ENCODE assay signal across 14 cellular contexts in the genomic region with DNA sequence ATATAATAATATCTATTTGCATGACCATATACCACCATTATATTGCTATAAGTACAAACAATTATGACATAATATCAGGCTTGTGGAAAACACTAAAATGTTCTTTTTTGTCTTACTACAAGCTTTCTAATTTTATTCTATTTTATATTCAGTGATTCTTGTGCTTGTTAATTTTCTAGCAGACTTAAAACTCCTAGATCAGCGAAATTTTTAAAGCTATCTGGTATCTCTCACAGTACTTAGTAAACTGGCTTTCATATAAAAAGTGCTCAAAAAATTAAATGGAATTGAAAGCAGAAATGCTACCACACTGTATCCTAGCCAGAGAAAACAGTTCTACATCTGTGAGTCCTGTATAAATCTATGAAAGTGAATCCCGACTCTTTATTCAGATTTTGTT.
DNase-seq lines count a peak whose midpoint lies in the region; ATAC-seq and TF ChIP-seq lines count a peak whose summit lies in the region.
"Had no signal": no experiment of that assay in that cellular context is flagged by ENCODE, and none has a peak within 500 bp of the region (broad histone marks: within the 10 kb centered on the region; RNA-seq: fewer than 3 reads in every experiment).

No MANE protein-coding gene starts in this region.

- CTCF ChIA-PET in MCF 10A (lab: Yijun Ruan, JAX): interaction anchor here (0.8 to 1.4 kb wide), 4 partner anchors 11 to 350 kb away, joined by 3 to 4 read pairs (median 3); no protein-coding TSS in a partner anchor

- intact Hi-C loops in MCF 10A (cut with micrococcal nuclease): no loop called here
- intact Hi-C loops in breast epithelium (cut with DNase I; ENCODE audit: low total_unique reads): no loop called here

- H3K36me3 ChIP-seq in breast epithelium (no peaks in the 10 kb centered on the region), SK-N-MC (ENCODE audit: insufficient read depth, low read length) (no peaks in the 10 kb centered on the region), smooth muscle cell (ENCODE audit: low read depth) (no peaks in the 10 kb centered on the region)
- H3K36me3 ChIP-seq: SJCRH30 had no signal

- 91% methylated on average over 2 of the region's 2 CpGs for WGBS in smooth muscle cell (ENCODE audit: low lambda C conversion rate)

- no peak overlapping the region for H3K4me3 Mint-ChIP-seq in MCF 10A (ENCODE audit: unreplicated experiment)
- H3K4me3 Mint-ChIP-seq: B cell had no signal

- H3K27ac Mint-ChIP-seq in MCF 10A (ENCODE audit: low read depth, unreplicated experiment): peak overlapping the region; percentile 32
- H3K27ac Mint-ChIP-seq: B cell had no signal

- no TSS peak for BruUV-seq in MCF 10A (replicated peaks; lab: Mats Ljungman, UMichigan)

- TF ChIP-seq CTCF in MCF 10A (IDR thresholded peaks at IDR 0.05; ENCODE audit: unreplicated experiment) (no peak), breast epithelium (IDR thresholded peaks at IDR 0.05) (no peak), foreskin keratinocyte (conservative IDR thresholded peaks at IDR 0.05) (no peak), smooth muscle cell (IDR thresholded peaks at IDR 0.05; ENCODE audit: borderline replicate concordance, insufficient read depth, poor library complexity, severe bottlenecking) (no peak)

- H3F3A ChIP-seq in smooth muscle cell (ENCODE audit: low read depth): peaks cover 3% of the 10 kb centered on the region

- no peak for TF ChIP-seq POLR2A in breast epithelium (IDR thresholded peaks at IDR 0.05)

- no peak overlapping the region for H2AFZ ChIP-seq in smooth muscle cell (ENCODE audit: low read depth)

- H4K20me1 ChIP-seq in smooth muscle cell (ENCODE audit: low read depth): no peaks in the 10 kb centered on the region

- no peaks in the 10 kb centered on the region for H3K9me3 Mint-ChIP-seq in MCF 10A (ENCODE audit: unreplicated experiment)

- no peak overlapping the region for H3K4me3 ChIP-seq in breast epithelium
- no peak overlapping the region for H3K4me3 ChIP-seq in SK-N-MC
- no peak overlapping the region for H3K4me3 ChIP-seq in smooth muscle cell
- H3K4me3 ChIP-seq: SJCRH30 had no signal

- POLR2A ChIA-PET in MCF 10A (lab: Yijun Ruan, JAX): interaction anchor here (0.7 to 2.6 kb wide), 3 partner anchors 350 to 405 kb away, joined by 3 to 12 read pairs (median 4); partner anchors contain the start of gene SLC25A21

- ATAC-seq in foreskin keratinocyte (no peak), GM18873 (IDR thresholded peaks at IDR 0.05; ENCODE audit: low FRiP score, unreplicated experiment) (no peak)

- H3K36me3 Mint-ChIP-seq in MCF 10A (ENCODE audit: insufficient read depth, unreplicated experiment): no peaks in the 10 kb centered on the region

- no peaks in the 10 kb centered on the region for H3K79me2 ChIP-seq in smooth muscle cell (ENCODE audit: low read depth)

- H3K27me3 ChIP-seq in breast epithelium (no peaks in the 10 kb centered on the region), foreskin keratinocyte (no peaks in the 10 kb centered on the region), smooth muscle cell (ENCODE audit: low read depth) (no peaks in the 10 kb centered on the region)

- peak overlapping the region; percentile 23 for H3K4me2 ChIP-seq in smooth muscle cell

- H3K4me1 Mint-ChIP-seq in MCF 10A (ENCODE audit: insufficient read depth, unreplicated experiment): peaks cover 31% of the 10 kb centered on the region
- H3K4me1 Mint-ChIP-seq: B cell had no signal

- no peaks in the 10 kb centered on the region for H3K9me3 ChIP-seq in breast epithelium
- no peaks in the 10 kb centered on the region for H3K9me3 ChIP-seq in SK-N-MC (ENCODE audit: low read depth, low read length)
- H3K9me3 ChIP-seq in smooth muscle cell (replicated peaks; ENCODE audit: low read depth): no peaks in the 10 kb centered on the region
- H3K9me3 ChIP-seq: SJCRH30 had no signal

- no peak overlapping the region for H3K27ac ChIP-seq in breast epithelium
- peak overlapping the region; percentile 79 for H3K27ac ChIP-seq in SK-N-MC
- peak overlapping the region; percentile 81 for H3K27ac ChIP-seq in foreskin keratinocyte
- peak overlapping the region; percentile 63 for H3K27ac ChIP-seq in smooth muscle cell (ENCODE audit: low read depth)
- H3K27ac ChIP-seq: 22Rv1, SJCRH30 had no signal

- H3K9ac ChIP-seq in SK-N-MC (ENCODE audit: insufficient read length) (peak overlapping the region; percentile 24), smooth muscle cell (ENCODE audit: low read depth) (no peak overlapping the region)

- DNase-seq in MCF 10A (ENCODE audit: unreplicated experiment): no peak
- no peak for DNase-seq in breast epithelium (ENCODE audit: low spot score in 2 of 2)
- DNase-seq in SK-N-MC (ENCODE audit: low read depth, low spot score): no peak
- DNase-seq in foreskin keratinocyte: no peak
- DNase-seq in smooth muscle cell (lab: John Stamatoyannopoulos, UW; ENCODE audit: unreplicated experiment): no peak
- DNase-seq in DMS 273 (lab: John Stamatoyannopoulos, UW; ENCODE audit: unreplicated experiment): no peak
- no peak for DNase-seq in DMS153 (lab: John Stamatoyannopoulos, UW)
- DNase-seq: EL, H7, NCI-H226, SJCRH30 had no signal

- H3K27me3 Mint-ChIP-seq in MCF 10A (ENCODE audit: insufficient read depth, unreplicated experiment): no peaks in the 10 kb centered on the region
- H3K27me3 Mint-ChIP-seq: B cell had no signal

- no peaks in the 10 kb centered on the region for H3K4me1 ChIP-seq in breast epithelium
- H3K4me1 ChIP-seq in foreskin keratinocyte: peaks cover 8% of the 10 kb centered on the region
- H3K4me1 ChIP-seq in smooth muscle cell (ENCODE audit: low read depth): peaks cover 8% of the 10 kb centered on the region
- H3K4me1 ChIP-seq: SJCRH30 had no signal

Comparison
In these comparisons a context has a peak if more than half of its experiments do, and no peak if none do; other contexts are left out.
1. H3K27ac ChIP-seq: peak in SK-N-MC (single experiment), foreskin keratinocyte (single experiment) and smooth muscle cell (single experiment); none in breast epithelium (0 of 2).